ENCODE assay signal across 9 cellular contexts in genomic region chr15:63436872-63437375, GRCh38. TPM values are rescaled to one million over a fixed set of nuclear protein-coding genes. Genes with fewer than 3 reads are reported as not detected.
A peak's percentile ranks its signal among the peaks of the same experiment; 100 is the strongest.
DNase-seq lines count a peak whose midpoint lies in the region; ATAC-seq and TF ChIP-seq lines count a peak whose summit lies in the region.
"Had no signal": no experiment of that assay in that cellular context is flagged by ENCODE, and none has a peak within 500 bp of the region (broad histone marks: within the 10 kb centered on the region; RNA-seq: fewer than 3 reads in every experiment).

No MANE protein-coding gene starts in this region.

- H3K27ac ChIP-seq in lung (ENCODE audit: low read depth in 1 of 2, low read length in 1 of 2): peak overlapping the region in 1 of 2 donors; percentile 22

- H3K36me3 ChIP-seq in lung (ENCODE audit: control insufficient read depth in 2 of 2, insufficient read depth in 2 of 2, low read length in 2 of 2): no peaks in the 10 kb centered on the region

- no peaks in the 10 kb centered on the region for H3K27me3 ChIP-seq in lung (ENCODE audit: control insufficient read depth, insufficient read depth)

- H3K4me3 ChIP-seq in lung: no peak overlapping the region

- peak; percentile 48 to 83 for DNase-seq in NCI-H446 (lab: John Stamatoyannopoulos, UW)
- DNase-seq in activated CD4-positive, alpha-beta T cell treated with anti-CD3 and anti-CD28 coated beads, Interleukin-2, amount 50 U/mL, for 1 hour: peak; percentile 78
- peak; percentile 71 for DNase-seq in dedifferentiated amniotic fluid mesenchymal stem cell (ENCODE audit: extremely low spot score)
- DNase-seq in lung (ENCODE audit: low spot score): peak; percentile 74
- DNase-seq in stimulated activated CD4-positive, alpha-beta T cell treated with anti-CD3 and anti-CD28 coated beads, Interleukin-4, amount 100 ng/mL, for 48 hours (ENCODE audit: low read depth in 2 of 2): peak; percentile 49 to 67
- DNase-seq in NK-92 treated with Interleukin-12 subunit alpha and Interleukin-12 subunit beta, amount 100 ng/mL, for 24 hours (lab: John Stamatoyannopoulos, UW): no peak
- DNase-seq: activated B cell treated with CpG ODN at 0.5 μM for 24 hours had no signal

- TF ChIP-seq CTCF in lung (IDR thresholded peaks at IDR 0.05; ENCODE audit: control extremely low read depth, extremely low read depth): no peak

- H3K9me3 ChIP-seq in lung (ENCODE audit: control insufficient read depth in 2 of 2, insufficient read depth in 1 of 2, low read length in 1 of 2): no peaks in the 10 kb centered on the region

- H3K4me1 ChIP-seq in lung (ENCODE audit: control insufficient read depth in 2 of 2, insufficient read depth in 2 of 2, low read length in 2 of 2): peaks cover 2 to 5% of the 10 kb centered on the region in 2 donors

- peak; percentile 70 for ATAC-seq in GM19438 (IDR thresholded peaks at IDR 0.05; ENCODE audit: low read depth, unreplicated experiment)
- ATAC-seq in lung (ENCODE audit: insufficient read depth, low FRiP score): no peak
- no peak for ATAC-seq in HG03521 (IDR thresholded peaks at IDR 0.05; ENCODE audit: unreplicated experiment)

- 13 to 26% methylated on average over 3 of the region's 3 CpGs for WGBS in lung, 2 donors

RNA-seq across cellular contexts. Expression of gene CA12, which starts 55.3 kb away (rescaled TPM):
- total RNA-seq in lung: 1 to 10 TPM; 2.2 to 8.5 TPM
- polyA plus RNA-seq in lung: 10 to 100 TPM in 1 of 2 donors, 1 to 10 TPM in 1; 3.1 to 46.8 TPM
- total RNA-seq: activated B cell treated with CpG ODN at 0.5 μM for 24 hours had no signal
